In genomic region chr17:8173056-8173870, GRCh38 we compare ENCODE assay signal across 8 cellular contexts.
A peak's percentile ranks its signal among the peaks of the same experiment; 100 is the strongest.
DNase-seq lines count a peak whose midpoint lies in the region; ATAC-seq, FAIRE-seq and TF ChIP-seq lines count a peak whose summit lies in the region.

No MANE protein-coding gene starts in this region.

- peak; percentile 86 for FAIRE-seq in A204.1 (lab: Jason Lieb, UNC)

- peak overlapping the region; percentile 38 for H3K4me3 ChIP-seq in astrocyte of the spinal cord (ENCODE audit: low read depth, low read length)

- peak overlapping the region; percentile 91 for H3K4me3 Mint-ChIP-seq in T-helper 1 cell treated with Interleukin-12 subunit alpha and Interleukin-12 subunit beta and Interleukin-4 antibody, amounts not matched to agents 30 μg/mL and 1 μg/mL, for 36 hours

- DNase-seq in NCI-H187 (lab: John Stamatoyannopoulos, UW) (peak; percentile 62 to 63), astrocyte of the spinal cord (ENCODE audit: low read depth, low spot score) (peak; percentile 98), hippocampal formation (lab: John Stamatoyannopoulos, UW) (peak; percentile 75 to 94), retina (peak; percentile 97)

- peak overlapping the region; percentile 99 for H3K27ac Mint-ChIP-seq in T-helper 1 cell treated with Interleukin-12 subunit alpha and Interleukin-12 subunit beta and Interleukin-4 antibody, amounts not matched to agents 30 μg/mL and 1 μg/mL, for 36 hours

- in situ Hi-C loops in astrocyte of the spinal cord (cut with HindIII; ENCODE audit: low sequenced_read_pairs) = no loop called here

- TF ChIP-seq CTCF in astrocyte of the spinal cord (IDR thresholded peaks at IDR 0.05; ENCODE audit: low read depth, low read length) = no peak

- H3K27me3 Mint-ChIP-seq in T-helper 1 cell treated with Interleukin-12 subunit alpha and Interleukin-12 subunit beta and Interleukin-4 antibody, amounts not matched to agents 30 μg/mL and 1 μg/mL, for 36 hours (ENCODE audit: low read depth) = no peaks in the 10 kb centered on the region

- ATAC-seq in GM18508 (IDR thresholded peaks at IDR 0.05; ENCODE audit: insufficient read depth, unreplicated experiment) (peak; percentile 56), HG02973 (IDR thresholded peaks at IDR 0.05; ENCODE audit: unreplicated experiment) (peak; percentile 61)

- peaks cover 43% of the 10 kb centered on the region for H3K4me1 Mint-ChIP-seq in T-helper 1 cell treated with Interleukin-12 subunit alpha and Interleukin-12 subunit beta and Interleukin-4 antibody, amounts not matched to agents 30 μg/mL and 1 μg/mL, for 36 hours (ENCODE audit: low read depth)

- H3K9me3 Mint-ChIP-seq in T-helper 1 cell treated with Interleukin-12 subunit alpha and Interleukin-12 subunit beta and Interleukin-4 antibody, amounts not matched to agents 30 μg/mL and 1 μg/mL, for 36 hours = no peaks in the 10 kb centered on the region

- no peaks in the 10 kb centered on the region for H3K36me3 Mint-ChIP-seq in T-helper 1 cell treated with Interleukin-12 subunit alpha and Interleukin-12 subunit beta and Interleukin-4 antibody, amounts not matched to agents 30 μg/mL and 1 μg/mL, for 36 hours (ENCODE audit: low read depth)

Comparison
In these comparisons a context has a peak if more than half of its experiments do, and no peak if none do; other contexts are left out.
1. Peak in every context shown above with its lines: DNase-seq, ATAC-seq and H3K4me3 ChIP-seq.